16 cellular contexts compared by ENCODE assay signal in the genomic region with DNA sequence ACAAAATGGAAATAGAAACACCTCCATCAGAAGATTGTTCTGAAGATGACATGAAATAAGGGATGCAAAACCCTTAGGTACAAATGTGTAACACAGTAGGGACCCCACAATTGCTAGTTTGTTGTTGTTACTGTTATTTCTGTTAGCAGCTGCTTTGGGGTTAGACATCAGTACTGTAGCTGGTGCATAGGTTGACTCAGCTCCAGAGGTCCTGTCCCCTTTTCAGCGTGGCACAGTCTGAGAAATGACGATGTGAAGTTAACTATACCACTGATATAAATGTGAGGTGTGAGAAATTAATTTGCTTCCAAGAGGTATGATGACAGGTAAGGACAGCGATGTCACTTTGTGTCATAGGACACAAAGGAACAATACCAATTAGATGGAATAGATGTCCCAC.
DNase-seq lines count a peak whose midpoint lies in the region; ATAC-seq, FAIRE-seq and TF ChIP-seq lines count a peak whose summit lies in the region.
"Had no signal": no experiment of that assay in that cellular context is flagged by ENCODE, and none has a peak within 500 bp of the region (broad histone marks: within the 10 kb centered on the region; RNA-seq: fewer than 3 reads in every experiment).

No MANE protein-coding gene starts in this region.

- no peaks in the 10 kb centered on the region for H3K27me3 ChIP-seq in adrenal gland
- H3K27me3 ChIP-seq: hepatocyte had no signal

- no peak overlapping the region for H3K4me3 ChIP-seq in adrenal gland
- H3K4me3 ChIP-seq: GM23248, hepatocyte had no signal

- H3K9me3 ChIP-seq in adrenal gland (replicated peaks in 1 of 3), result no peaks in the 10 kb centered on the region

- H3K27me3 Mint-ChIP-seq in immature natural killer cell (ENCODE audit: low read depth in 3 of 3), result peaks cover 0 to 2% (median 0%) of the 10 kb centered on the region in 3 donors
- H3K27me3 Mint-ChIP-seq: CD8-positive, alpha-beta memory T cell; central memory CD8-positive, alpha-beta T cell had no signal

- no peak overlapping the region for H3K27ac Mint-ChIP-seq in immature natural killer cell
- H3K27ac Mint-ChIP-seq: activated naive CD4-positive, alpha-beta T cell treated with anti-CD3 and anti-CD28 coated beads, Interleukin-2, amount 50 U/mL, for 72 hours; CD8-positive, alpha-beta memory T cell had no signal

- H3K9me3 Mint-ChIP-seq in immature natural killer cell, result peaks cover 0 to 9% (median 2%) of the 10 kb centered on the region in 6 donors

- peak; percentile 21 for ATAC-seq in GM19324 (IDR thresholded peaks at IDR 0.05; ENCODE audit: low FRiP score, unreplicated experiment)
- peak; percentile 37 for ATAC-seq in HG02759 (IDR thresholded peaks at IDR 0.05; ENCODE audit: unreplicated experiment)
- peak; percentile 25 for ATAC-seq in HG03432 (IDR thresholded peaks at IDR 0.05; ENCODE audit: unreplicated experiment)
- ATAC-seq: activated naive CD4-positive, alpha-beta T cell treated with anti-CD3 and anti-CD28 coated beads, Interleukin-2, amount 50 U/mL, for 72 hours; HepG2 had no signal

- no peak for TF ChIP-seq CTCF in adrenal gland (IDR thresholded peaks at IDR 0.05)

- H3K4me1 Mint-ChIP-seq in immature natural killer cell, result no peaks in the 10 kb centered on the region
- H3K4me1 Mint-ChIP-seq: CD8-positive, alpha-beta memory T cell; central memory CD8-positive, alpha-beta T cell had no signal

- no peaks in the 10 kb centered on the region for H3K4me1 ChIP-seq in adrenal gland (replicated peaks in 1 of 2)

- H3K36me3 Mint-ChIP-seq in immature natural killer cell, result no peaks in the 10 kb centered on the region
- H3K36me3 Mint-ChIP-seq: activated naive CD4-positive, alpha-beta T cell treated with anti-CD3 and anti-CD28 coated beads, Interleukin-2, amount 50 U/mL, for 72 hours; CD8-positive, alpha-beta memory T cell had no signal

- no peak for FAIRE-seq in HTR-8/SVneo (lab: Jason Lieb, UNC)
- FAIRE-seq: HepG2 had no signal

- TF ChIP-seq POLR2A in adrenal gland (IDR thresholded peaks at IDR 0.05), result no peak

- no peak overlapping the region for H3K4me3 Mint-ChIP-seq in immature natural killer cell
- H3K4me3 Mint-ChIP-seq: CD8-positive, alpha-beta memory T cell; central memory CD8-positive, alpha-beta T cell had no signal

- H3K36me3 ChIP-seq in adrenal gland (replicated peaks in 1 of 2), result no peaks in the 10 kb centered on the region

- H3K27ac ChIP-seq in adrenal gland, result no peak overlapping the region
- H3K27ac ChIP-seq: hepatocyte had no signal

- intact Hi-C loops in adrenal gland (cut with DNase I), result no loop called here

- no peak for DNase-seq in HTR-8/SVneo (ENCODE audit: insufficient read length, low spot score)
- no peak for DNase-seq in adrenal gland
- DNase-seq in C1 segment of cervical spinal cord (lab: John Stamatoyannopoulos, UW), result no peak
- no peak for DNase-seq in immature natural killer cell
- DNase-seq: CD8-positive, alpha-beta memory T cell; GM23248; NCI-H1417; NCI-H510A; Right ventricle myocardium superior had no signal

- 83 to 93% (median 89%) methylated on average over 3 of the region's 3 CpGs for WGBS in adrenal gland, 4 donors
